8 cellular contexts compared by ENCODE assay signal in the genomic region with DNA sequence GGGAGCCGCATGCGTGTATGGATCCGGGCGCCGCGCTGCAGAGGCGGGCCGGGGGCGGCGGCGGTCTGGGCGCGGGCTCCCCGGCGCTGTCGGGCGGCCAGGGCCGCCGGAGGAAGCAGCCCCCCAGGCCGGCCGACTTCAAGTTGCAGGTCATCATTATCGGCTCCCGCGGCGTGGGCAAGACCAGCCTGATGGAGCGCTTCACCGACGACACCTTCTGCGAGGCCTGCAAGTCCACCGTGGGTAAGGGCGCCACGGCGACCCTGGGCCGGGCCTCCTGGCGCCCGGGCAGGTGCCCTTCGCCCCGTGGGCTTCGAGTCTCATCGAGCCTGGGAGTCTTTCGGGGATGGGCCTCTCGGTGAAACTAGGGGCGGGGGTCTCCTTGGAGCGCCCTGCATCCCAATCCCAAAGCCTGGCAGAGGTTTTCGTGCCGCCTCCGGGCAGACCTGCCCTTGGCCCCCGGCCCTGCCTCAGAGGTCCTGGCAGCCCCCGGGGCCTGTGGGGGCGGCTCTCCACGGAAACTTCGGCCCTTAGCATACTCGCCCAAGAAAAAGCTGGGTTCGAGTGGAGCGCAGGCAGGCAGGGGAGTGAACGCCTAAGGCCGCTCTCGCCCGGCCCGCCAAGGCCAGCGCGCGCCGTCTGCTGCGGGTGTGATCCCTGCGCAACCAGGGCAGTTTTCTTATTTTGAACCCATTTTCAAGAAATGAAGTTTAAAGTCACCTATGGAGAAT. TPM values are rescaled to one million over a fixed set of nuclear protein-coding genes. Genes with fewer than 3 reads are reported as not detected.
DNase-seq lines count a peak whose midpoint lies in the region; FAIRE-seq and TF ChIP-seq lines count a peak whose summit lies in the region.

No MANE protein-coding gene starts in this region.

- H3K4me1 ChIP-seq in HEK293 (ENCODE audit: control insufficient read depth, insufficient read depth, low read length) = peaks cover 9% of the 10 kb centered on the region
- peaks cover 14 to 31% of the 10 kb centered on the region in 2 donors for H3K4me1 ChIP-seq in ascending aorta
- H3K4me1 ChIP-seq in kidney (ENCODE audit: control insufficient read depth in 1 of 2, insufficient read depth in 1 of 2, low read depth in 1 of 2, low read length in 2 of 2) = peaks cover 6 to 13% of the 10 kb centered on the region in 2 donors

- H3K4me3 ChIP-seq in GM06990 (replicated peaks; ENCODE audit: low read depth, low read length) (peak overlapping the region; percentile 95), HEK293 (ENCODE audit: low read depth, low read length) (peak overlapping the region; percentile 63), ascending aorta (peak overlapping the region; percentile 84 to 100), kidney (ENCODE audit: low read length in 2 of 2) (peak overlapping the region; percentile 69 to 77)

- H3K9me3 ChIP-seq in HEK293 (ENCODE audit: control insufficient read depth, insufficient read depth, low read depth, low read length) (no peaks in the 10 kb centered on the region), ascending aorta (no peaks in the 10 kb centered on the region), kidney (ENCODE audit: control insufficient read depth in 1 of 2, low read length in 2 of 2) (no peaks in the 10 kb centered on the region)

- intact Hi-C loops in ascending aorta (cut with DNase I) = loop anchor here (2.0 kb wide), 1 partner anchor 95 kb away; the partner anchor contains the start of gene MTCL1
- intact Hi-C loops in kidney (cut with DNase I) = no loop called here

- no peak for FAIRE-seq in kidney (lab: Jason Lieb, UNC)

- CTCF ChIA-PET in HEK293 (lab: Yijun Ruan, JAX) = interaction anchor here (0.6 to 1.2 kb wide), 6 partner anchors 10 to 1323 kb away, joined by 3 to 15 read pairs (median 3); no protein-coding TSS in a partner anchor

- H3K27me3 ChIP-seq in GM06990 (replicated peaks; ENCODE audit: control insufficient read depth, insufficient read depth, low read length) = no peaks in the 10 kb centered on the region
- no peaks in the 10 kb centered on the region for H3K27me3 ChIP-seq in ascending aorta

- TF ChIP-seq CTCF in GM06990 (IDR thresholded peaks at IDR 0.05; ENCODE audit: insufficient read depth, low read length, poor library complexity, severe bottlenecking) (no peak), HEK293 (tag by site-specific recombination; IDR thresholded peaks at IDR 0.05) (no peak), ascending aorta (IDR thresholded peaks at IDR 0.05) (no peak), kidney (IDR thresholded peaks at IDR 0.05; ENCODE audit: borderline replicate concordance, extremely low read depth, insufficient read depth) (no peak)

- DNase-seq in GM06990 (ENCODE audit: extremely low read depth, insufficient read length) = peak; percentile 44
- peak; percentile 4 for DNase-seq in NCI-H526 treated with DMSO at 0.1 percent for 48 hours (lab: John Stamatoyannopoulos, UW)
- no peak for DNase-seq in ascending aorta (ENCODE audit: low spot score in 2 of 2)
- DNase-seq in kidney = peak; percentile 78
- peak; percentile 9 for DNase-seq in stimulated activated CD4-positive, alpha-beta T cell treated with anti-CD3 and anti-CD28 coated beads, Interleukin-4, amount 100 ng/mL, for 24 hours
- DNase-seq in NOMO-1 (lab: John Stamatoyannopoulos, UW; ENCODE audit: unreplicated experiment in 2 of 2) = no peak
- no peak for DNase-seq in NCI-H1694 (lab: John Stamatoyannopoulos, UW)

- H3K36me3 ChIP-seq in GM06990 (ENCODE audit: control insufficient read depth, insufficient read depth, low read length) = no peaks in the 10 kb centered on the region; the same call in 1 of the 2 replicates
- peaks cover 0 to 10% of the 10 kb centered on the region in 2 experiments; a peak in 1 of 3 replicates for H3K36me3 ChIP-seq in HEK293 (ENCODE audit: control insufficient read depth in 2 of 2, insufficient read depth in 1 of 2, low read length in 2 of 2)
- H3K36me3 ChIP-seq in ascending aorta = no peaks in the 10 kb centered on the region
- H3K36me3 ChIP-seq in kidney (ENCODE audit: control insufficient read depth in 1 of 2, insufficient read depth in 2 of 2, low read length in 2 of 2) = no peaks in the 10 kb centered on the region

- POLR2A ChIA-PET in HEK293 (lab: Yijun Ruan, JAX) = interaction anchor here (1.0 kb wide), 1 partner anchor 390 kb away, joined by 3 read pairs; no protein-coding TSS in a partner anchor

- H3K9ac ChIP-seq in kidney (ENCODE audit: low read length in 2 of 2) = peak overlapping the region; percentile 75

- peak overlapping the region; percentile 77 for H3K27ac ChIP-seq in HEK293 (ENCODE audit: extremely low read depth, low read depth, low read length)
- H3K27ac ChIP-seq in ascending aorta = peak overlapping the region in 1 of 2 donors; percentile 73
- peak overlapping the region; percentile 18 to 38 for H3K27ac ChIP-seq in kidney (ENCODE audit: low read depth in 2 of 2, low read length in 2 of 2)

TF ChIP-seq in HEK293, 187 proteins besides CTCF, POLR2A, EP300 and RAD21 (continues in another document):
- TF ChIP-seq ZNF623 (tag by site-specific recombination; IDR thresholded peaks at IDR 0.05) (peak; percentile 6; the same call in 1 of the 2 replicates), ZNF571 (tag by site-specific recombination; IDR thresholded peaks at IDR 0.05) (no peak), PRDM1 (tag by site-specific recombination; IDR thresholded peaks at IDR 0.05) (no peak), ZNF785 (tag by site-specific recombination; IDR thresholded peaks at IDR 0.05) (no peak), ZNF335 (tag by site-specific recombination; conservative IDR thresholded peaks at IDR 0.05) (peak; percentile 97), ZBTB7A (tag by site-specific recombination; IDR thresholded peaks at IDR 0.05; ENCODE audit: low read depth) (0 out of 2 replicates have a peak, but pooled peaks have one; percentile 11), ZNF132 (tag by site-specific recombination; IDR thresholded peaks at IDR 0.05; ENCODE audit: borderline replicate concordance) (no peak), ZNF169 (tag by site-specific recombination; IDR thresholded peaks at IDR 0.05) (no peak), ZBTB26 (tag by site-specific recombination; optimal IDR thresholded peaks at IDR 0.05) (peak; percentile 61), ZFP37 (tag by site-specific recombination; IDR thresholded peaks at IDR 0.05) (no peak), ZFHX2 (tag by site-specific recombination; conservative IDR thresholded peaks at IDR 0.05) (peak; percentile 56; the same call in 1 of the 2 replicates), ZXDB (tag by site-specific recombination; IDR thresholded peaks at IDR 0.05) (no peak), ZBTB8A (tag by site-specific recombination; IDR thresholded peaks at IDR 0.05) (0 out of 2 replicates have a peak, but pooled peaks have one; percentile 24), ZNF510 (tag by site-specific recombination; IDR thresholded peaks at IDR 0.05; ENCODE audit: insufficient replicate concordance) (no peak), GLIS2 (tag by site-specific recombination; IDR thresholded peaks at IDR 0.05) (peak; percentile 38; the same call in 1 of the 2 replicates), ZNF677 (tag by site-specific recombination; IDR thresholded peaks at IDR 0.05) (no peak)
- TF ChIP-seq, protein P1, sequence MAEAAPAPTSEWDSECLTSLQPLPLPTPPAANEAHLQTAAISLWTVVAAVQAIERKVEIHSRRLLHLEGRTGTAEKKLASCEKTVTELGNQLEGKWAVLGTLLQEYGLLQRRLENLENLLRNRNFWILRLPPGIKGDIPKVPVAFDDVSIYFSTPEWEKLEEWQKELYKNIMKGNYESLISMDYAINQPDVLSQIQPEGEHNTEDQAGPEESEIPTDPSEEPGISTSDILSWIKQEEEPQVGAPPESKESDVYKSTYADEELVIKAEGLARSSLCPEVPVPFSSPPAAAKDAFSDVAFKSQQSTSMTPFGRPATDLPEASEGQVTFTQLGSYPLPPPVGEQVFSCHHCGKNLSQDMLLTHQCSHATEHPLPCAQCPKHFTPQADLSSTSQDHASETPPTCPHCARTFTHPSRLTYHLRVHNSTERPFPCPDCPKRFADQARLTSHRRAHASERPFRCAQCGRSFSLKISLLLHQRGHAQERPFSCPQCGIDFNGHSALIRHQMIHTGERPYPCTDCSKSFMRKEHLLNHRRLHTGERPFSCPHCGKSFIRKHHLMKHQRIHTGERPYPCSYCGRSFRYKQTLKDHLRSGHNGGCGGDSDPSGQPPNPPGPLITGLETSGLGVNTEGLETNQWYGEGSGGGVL (tag by site-specific recombination; IDR thresholded peaks at IDR 0.05) = no peak
- TF ChIP-seq, protein P2, sequence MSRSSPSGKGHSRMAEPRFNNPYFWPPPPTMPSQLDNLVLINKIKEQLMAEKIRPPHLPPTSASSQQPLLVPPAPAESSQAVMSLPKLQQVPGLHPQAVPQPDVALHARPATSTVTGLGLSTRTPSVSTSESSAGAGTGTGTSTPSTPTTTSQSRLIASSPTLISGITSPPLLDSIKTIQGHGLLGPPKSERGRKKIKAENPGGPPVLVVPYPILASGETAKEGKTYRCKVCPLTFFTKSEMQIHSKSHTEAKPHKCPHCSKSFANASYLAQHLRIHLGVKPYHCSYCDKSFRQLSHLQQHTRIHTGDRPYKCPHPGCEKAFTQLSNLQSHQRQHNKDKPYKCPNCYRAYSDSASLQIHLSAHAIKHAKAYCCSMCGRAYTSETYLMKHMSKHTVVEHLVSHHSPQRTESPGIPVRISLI (tag by site-specific recombination; IDR thresholded peaks at IDR 0.05) = no peak

RNA-seq across cellular contexts. Expression of gene RAB12, which starts 0.6 kb away (rescaled TPM):
- total RNA-seq in ascending aorta (35.5 TPM), kidney (46.7 TPM)
- 37.7 TPM for polyA plus RNA-seq in kidney (ENCODE audit: insufficient read depth, low read depth, low replicate concordance)

Comparison
In these comparisons a context has a peak if more than half of its experiments do, and no peak if none do; other contexts are left out.
1. DNase-seq: peak in GM06990 (single experiment), NCI-H526 treated with DMSO at 0.1 percent for 48 hours (single experiment), kidney (single experiment) and stimulated activated CD4-positive, alpha-beta T cell treated with anti-CD3 and anti-CD28 coated beads, Interleukin-4, amount 100 ng/mL, for 24 hours (single experiment); none in ascending aorta (0 of 2), NOMO-1 (0 of 2) and NCI-H1694 (single experiment).
2. Peak in every context shown above with its lines, with median percentiles within 50 percentile points of each other: H3K4me3 ChIP-seq.